Comparison of ENCODE assay signal across 1 cellular context in genomic region chr4:82680834-82681233, GRCh38.
TF ChIP-seq lines count a peak whose summit lies in the region.

No MANE protein-coding gene starts in this region.

TF ChIP-seq in GM23338, 12 proteins besides CTCF, POLR2A, EP300 and RAD21 (continued from another document):
- TF ChIP-seq ZNF462 (CRISPR knock-in tag; IDR thresholded peaks at IDR 0.05) (no peak), EZH2phosphoT487 (IDR thresholded peaks at IDR 0.05; ENCODE audit: unreplicated experiment) (no peak), CREB1 (CRISPR knock-in tag; IDR thresholded peaks at IDR 0.05; ENCODE audit: low read depth) (no peak), ZNF331 (CRISPR knock-in tag; IDR thresholded peaks at IDR 0.05; ENCODE audit: low read depth) (no peak), NANOG (IDR thresholded peaks at IDR 0.05; ENCODE audit: borderline replicate concordance) (no peak), POLR2AphosphoS5 (IDR thresholded peaks at IDR 0.05; ENCODE audit: low read depth) (no peak)
TF ChIP-seq in GM23338: peak in this region for 0.
